8 cellular contexts compared by ENCODE assay signal in genomic region chr15:90902656-90902995, GRCh38. TPM values are rescaled to one million over a fixed set of nuclear protein-coding genes. Genes with fewer than 3 reads are reported as not detected.
DNase-seq lines count a peak whose midpoint lies in the region; ATAC-seq, FAIRE-seq and TF ChIP-seq lines count a peak whose summit lies in the region.

No MANE protein-coding gene starts in this region.

- TF ChIP-seq POLR2A in A549 (IDR thresholded peaks at IDR 0.05; ENCODE audit: low read length) (no peak; the same call in 1 of the 2 replicates), H54 (IDR thresholded peaks at IDR 0.05; ENCODE audit: low read depth, low read length) (0 out of 2 replicates have a peak, but pooled peaks have one; percentile 7), lower leg skin (IDR thresholded peaks at IDR 0.05) (no peak), erythroblast (IDR thresholded peaks at IDR 0.05; ENCODE audit: low read length) (no peak)

- peaks cover 14% of the 10 kb centered on the region for H3K4me1 ChIP-seq in A549

- no CpG with 5 or more reads among the region's 60 CpGs for WGBS in A549 (ENCODE audit: missing lambda C conversion rate)
- WGBS in lower leg skin, 2 donors, result no CpG with 5 or more reads among the region's 60 CpGs

- POLR2A ChIA-PET in A549 (lab: Yijun Ruan, JAX), result interaction anchor here (0.7 to 2.2 kb wide), 8 partner anchors 27 to 515 kb away, joined by 3 to 14 read pairs (median 4); partner anchors contain the start of genes HDDC3 and IQGAP1

- TF ChIP-seq EP300 in A549 (IDR thresholded peaks at IDR 0.05), result no peak

- TF ChIP-seq RAD21 in A549 (conservative IDR thresholded peaks at IDR 0.05 in 1 of 2, IDR thresholded peaks at IDR 0.05 in 1 of 2), result no peak

- FAIRE-seq in A549 (lab: Jason Lieb, UNC) (no peak), H54 (lab: Jason Lieb, UNC) (no peak)

- DNase-seq in A549 (ENCODE audit: low read depth in 1 of 2, low spot score in 1 of 2) (no peak), H54 (ENCODE audit: insufficient read length, low spot score) (no peak), amniotic epithelial cell (ENCODE audit: low read depth) (peak; percentile 8), lower leg skin (ENCODE audit: low spot score in 2 of 2) (no peak), T1000 (lab: John Stamatoyannopoulos, UW) (no peak), NCI-H524 (lab: John Stamatoyannopoulos, UW) (no peak), erythroblast (lab: John Stamatoyannopoulos, UW) (no peak)

- peak overlapping the region; percentile 88 for H3K27ac ChIP-seq in A549

- peak overlapping the region; percentile 81 for H3K4me3 ChIP-seq in A549
- peak overlapping the region; percentile 82 for H3K4me3 ChIP-seq in lower leg skin (ENCODE audit: low read depth, poor library complexity, severe bottlenecking)

- H3K9me3 ChIP-seq in A549, result no peaks in the 10 kb centered on the region

- no peak for TF ChIP-seq CTCF in A549 (IDR thresholded peaks at IDR 0.05)
- no peak for TF ChIP-seq CTCF in lower leg skin (IDR thresholded peaks at IDR 0.05)

- CTCF ChIA-PET in A549 (lab: Yijun Ruan, JAX), result interaction anchor here (0.7 to 16.8 kb wide), 26 partner anchors 9 to 550 kb away, joined by 3 to 326 read pairs (median 5); partner anchors contain the start of genes FES, FURIN, HDDC3 and UNC45A

- intact Hi-C loops in lower leg skin (cut with DNase I; ENCODE audit: low total_unique reads), result no loop called here

- peak overlapping the region; percentile 99 for H3K4me2 ChIP-seq in A549

- ATAC-seq in A549 (no peak; a peak in 1 of 6 replicates), GM21390 (IDR thresholded peaks at IDR 0.05; ENCODE audit: unreplicated experiment) (no peak)

TF ChIP-seq in A549, 52 proteins besides CTCF, POLR2A, EP300 and RAD21:
- no peak for TF ChIP-seq ZC3H11A (IDR thresholded peaks at IDR 0.05)
- peak; percentile 17 to 43; a peak in 1 of 5 replicates for TF ChIP-seq JUN (IDR thresholded peaks at IDR 0.05)
- TF ChIP-seq, protein P1, sequence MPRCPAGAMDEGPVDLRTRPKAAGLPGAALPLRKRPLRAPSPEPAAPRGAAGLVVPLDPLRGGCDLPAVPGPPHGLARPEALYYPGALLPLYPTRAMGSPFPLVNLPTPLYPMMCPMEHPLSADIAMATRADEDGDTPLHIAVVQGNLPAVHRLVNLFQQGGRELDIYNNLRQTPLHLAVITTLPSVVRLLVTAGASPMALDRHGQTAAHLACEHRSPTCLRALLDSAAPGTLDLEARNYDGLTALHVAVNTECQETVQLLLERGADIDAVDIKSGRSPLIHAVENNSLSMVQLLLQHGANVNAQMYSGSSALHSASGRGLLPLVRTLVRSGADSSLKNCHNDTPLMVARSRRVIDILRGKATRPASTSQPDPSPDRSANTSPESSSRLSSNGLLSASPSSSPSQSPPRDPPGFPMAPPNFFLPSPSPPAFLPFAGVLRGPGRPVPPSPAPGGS (IDR thresholded peaks at IDR 0.05), result 0 out of 3 replicates have a peak, but pooled peaks have one; percentile 58
- TF ChIP-seq CHD2 (IDR thresholded peaks at IDR 0.05; ENCODE audit: low read length, partially characterized antibody), result no peak
- TF ChIP-seq, protein P2, sequence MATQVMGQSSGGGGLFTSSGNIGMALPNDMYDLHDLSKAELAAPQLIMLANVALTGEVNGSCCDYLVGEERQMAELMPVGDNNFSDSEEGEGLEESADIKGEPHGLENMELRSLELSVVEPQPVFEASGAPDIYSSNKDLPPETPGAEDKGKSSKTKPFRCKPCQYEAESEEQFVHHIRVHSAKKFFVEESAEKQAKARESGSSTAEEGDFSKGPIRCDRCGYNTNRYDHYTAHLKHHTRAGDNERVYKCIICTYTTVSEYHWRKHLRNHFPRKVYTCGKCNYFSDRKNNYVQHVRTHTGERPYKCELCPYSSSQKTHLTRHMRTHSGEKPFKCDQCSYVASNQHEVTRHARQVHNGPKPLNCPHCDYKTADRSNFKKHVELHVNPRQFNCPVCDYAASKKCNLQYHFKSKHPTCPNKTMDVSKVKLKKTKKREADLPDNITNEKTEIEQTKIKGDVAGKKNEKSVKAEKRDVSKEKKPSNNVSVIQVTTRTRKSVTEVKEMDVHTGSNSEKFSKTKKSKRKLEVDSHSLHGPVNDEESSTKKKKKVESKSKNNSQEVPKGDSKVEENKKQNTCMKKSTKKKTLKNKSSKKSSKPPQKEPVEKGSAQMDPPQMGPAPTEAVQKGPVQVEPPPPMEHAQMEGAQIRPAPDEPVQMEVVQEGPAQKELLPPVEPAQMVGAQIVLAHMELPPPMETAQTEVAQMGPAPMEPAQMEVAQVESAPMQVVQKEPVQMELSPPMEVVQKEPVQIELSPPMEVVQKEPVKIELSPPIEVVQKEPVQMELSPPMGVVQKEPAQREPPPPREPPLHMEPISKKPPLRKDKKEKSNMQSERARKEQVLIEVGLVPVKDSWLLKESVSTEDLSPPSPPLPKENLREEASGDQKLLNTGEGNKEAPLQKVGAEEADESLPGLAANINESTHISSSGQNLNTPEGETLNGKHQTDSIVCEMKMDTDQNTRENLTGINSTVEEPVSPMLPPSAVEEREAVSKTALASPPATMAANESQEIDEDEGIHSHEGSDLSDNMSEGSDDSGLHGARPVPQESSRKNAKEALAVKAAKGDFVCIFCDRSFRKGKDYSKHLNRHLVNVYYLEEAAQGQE (IDR thresholded peaks at IDR 0.05), result no peak

RNA-seq across cellular contexts. Expression of gene MAN2A2, which starts 0.5 kb away (rescaled TPM):
- polyA plus RNA-seq in A549 (2011; rRNA removed), result 22.0 and 37.0 TPM in 2 replicates
- 56.4 and 73.9 TPM in 2 replicates for polyA plus RNA-seq in A549 (2012; cell fraction: cytosol; rRNA removed)
- 415 and 583 TPM in 2 replicates for polyA plus RNA-seq in A549 (2012; cell fraction: nucleus; rRNA removed)
- polyA plus RNA-seq in A549 (2017; fragmentation: RNase III; extraction: RNeasy Plus Mini Kit Qiagen cat#74134 plus additional on column Dnase treatment), result 29.6 to 35.3 TPM (median 32.6 TPM) in 3 replicates
- 42.7 and 43.2 TPM in 2 replicates for polyA minus RNA-seq in A549 (2011; rRNA and poly(A)+ RNA removed)
- total RNA-seq in lower leg skin, result 10 to 100 TPM; 21.8 to 43.5 (median 27.4) TPM

RNA-seq across cellular contexts. Expression of gene FES, which starts 18.3 kb away (rescaled TPM):
- polyA plus RNA-seq in A549 (2011; rRNA removed), result 0.50 and 0.53 TPM in 2 replicates
- polyA plus RNA-seq in A549 (2012; cell fraction: cytosol; rRNA removed), result 1.4 and 1.7 TPM in 2 replicates
- polyA plus RNA-seq in A549 (2012; cell fraction: nucleus; rRNA removed), result 1.4 and 1.7 TPM in 2 replicates
- 0.39 to 0.50 TPM (median 0.45 TPM) in 3 replicates for polyA plus RNA-seq in A549 (2017; fragmentation: RNase III; extraction: RNeasy Plus Mini Kit Qiagen cat#74134 plus additional on column Dnase treatment)
- 0.39 TPM in 1 of 2 replicates, not detected in the other for polyA minus RNA-seq in A549 (2011; rRNA and poly(A)+ RNA removed)
- 10 to 100 TPM in 2 of 4 donors, 1 to 10 TPM in 2; 3.6 to 17.9 (median 11.0) TPM for total RNA-seq in lower leg skin

RNA-seq across cellular contexts. Expression of gene HDDC3, which starts 29.7 kb away (rescaled TPM):
- polyA plus RNA-seq in A549 (2011; rRNA removed) (29.8 and 31.9 TPM in 2 replicates), A549 (2017; fragmentation: RNase III; extraction: RNeasy Plus Mini Kit Qiagen cat#74134 plus additional on column Dnase treatment) (25.3 to 29.7 TPM (median 26.1 TPM) in 3 replicates)
- 41.6 and 42.9 TPM in 2 replicates for polyA plus RNA-seq in A549 (2012; cell fraction: cytosol; rRNA removed)
- polyA plus RNA-seq in A549 (2012; cell fraction: nucleus; rRNA removed), result 28.9 and 34.8 TPM in 2 replicates
- polyA minus RNA-seq in A549 (2011; rRNA and poly(A)+ RNA removed), result 27.4 and 33.9 TPM in 2 replicates
- total RNA-seq in lower leg skin, result 10 to 100 TPM; 12.0 to 21.1 (median 19.4) TPM

RNA-seq across cellular contexts. Expression of gene UNC45A, which starts 32.5 kb away (rescaled TPM):
- polyA plus RNA-seq in A549 (2011; rRNA removed) (47.7 and 48.2 TPM in 2 replicates), A549 (2017; fragmentation: RNase III; extraction: RNeasy Plus Mini Kit Qiagen cat#74134 plus additional on column Dnase treatment) (76.9 to 82.5 TPM (median 80.4 TPM) in 3 replicates)
- 70.2 and 71.6 TPM in 2 replicates for polyA plus RNA-seq in A549 (2012; cell fraction: cytosol; rRNA removed)
- 128 and 156 TPM in 2 replicates for polyA plus RNA-seq in A549 (2012; cell fraction: nucleus; rRNA removed)
- polyA minus RNA-seq in A549 (2011; rRNA and poly(A)+ RNA removed), result 84.6 and 90.4 TPM in 2 replicates
- total RNA-seq in lower leg skin, result 10 to 100 TPM; 56.5 to 79.1 (median 68.2) TPM

RNA-seq across cellular contexts. Expression of gene FURIN, which starts 34.2 kb away (rescaled TPM):
- polyA plus RNA-seq in A549 (2011; rRNA removed), result 16.8 and 20.9 TPM in 2 replicates
- polyA plus RNA-seq in A549 (2012; cell fraction: cytosol; rRNA removed), result 26.9 and 42.5 TPM in 2 replicates
- polyA plus RNA-seq in A549 (2012; cell fraction: nucleus; rRNA removed), result 36.8 and 51.9 TPM in 2 replicates
- polyA plus RNA-seq in A549 (2017; fragmentation: RNase III; extraction: RNeasy Plus Mini Kit Qiagen cat#74134 plus additional on column Dnase treatment), result 23.1 to 37.1 TPM (median 33.3 TPM) in 3 replicates
- polyA minus RNA-seq in A549 (2011; rRNA and poly(A)+ RNA removed), result 29.8 and 47.2 TPM in 2 replicates
- 100 to 1,000 TPM; 114 to 163 (median 149) TPM for total RNA-seq in lower leg skin
